Comparison of ENCODE assay signal across 8 cellular contexts in genomic region chr16:79163666-79164377, GRCh38.
DNase-seq lines count a peak whose midpoint lies in the region; ATAC-seq and TF ChIP-seq lines count a peak whose summit lies in the region.

No MANE protein-coding gene starts in this region.

- DNase-seq in Right ventricle myocardium inferior (ENCODE audit: missing footprints) (peak; percentile 71), cardiac septum (ENCODE audit: low spot score) (no peak), T-cell (no peak), left lobe of liver (ENCODE audit: low spot score) (peak; percentile 61), upper lobe of right lung (no peak), NCI-H82 (lab: John Stamatoyannopoulos, UW) (no peak), NCI-H524 treated with DMSO at 0.1 percent for 48 hours (lab: John Stamatoyannopoulos, UW) (no peak)

- TF ChIP-seq CTCF in upper lobe of right lung (IDR thresholded peaks at IDR 0.05) = no peak

- H3K9me3 ChIP-seq in upper lobe of right lung = no peaks in the 10 kb centered on the region

- peak overlapping the region; percentile 30 for H3K27ac ChIP-seq in upper lobe of right lung

- POLR2A ChIA-PET in T-cell (lab: Charles Lee) = interaction anchor here in 1 of 2 donors (0.7 kb wide), 1 partner anchor 55 kb away, joined by 4 read pairs; no protein-coding TSS in a partner anchor

- peak overlapping the region; percentile 68 to 77 (median 70) for H3K4me3 Mint-ChIP-seq in T-cell

- intact Hi-C loops in Right ventricle myocardium inferior (cut with DNase I) = no loop called here
- intact Hi-C loops in cardiac septum (cut with DNase I) = no loop called here
- intact Hi-C loops in upper lobe of right lung (cut with DNase I) = no loop called here

- no peak for ATAC-seq in Right ventricle myocardium inferior
- no peak for ATAC-seq in T-cell (replicated peaks in 1 of 4)
- ATAC-seq in left lobe of liver = peak; percentile 83
- ATAC-seq in upper lobe of right lung = peak; percentile 88
- ATAC-seq in GM21619 (IDR thresholded peaks at IDR 0.05; ENCODE audit: unreplicated experiment) = no peak

- H3K9me3 Mint-ChIP-seq in T-cell = peaks cover 7 to 9% (median 9%) of the 10 kb centered on the region in 3 donors

- H3K4me3 ChIP-seq in upper lobe of right lung = peak overlapping the region; percentile 19

- peaks cover 0 to 4% of the 10 kb centered on the region in 2 donors for H3K27me3 Mint-ChIP-seq in T-cell

- H3K36me3 ChIP-seq in upper lobe of right lung = no peaks in the 10 kb centered on the region

- H3K27ac Mint-ChIP-seq in T-cell = no peak overlapping the region

- peaks cover 6% of the 10 kb centered on the region for H3K36me3 Mint-ChIP-seq in T-cell

- CTCF ChIA-PET in T-cell (lab: Charles Lee) = no interaction called here

- no peaks in the 10 kb centered on the region for H3K27me3 ChIP-seq in upper lobe of right lung

- H3K4me1 ChIP-seq in upper lobe of right lung = peaks cover 3% of the 10 kb centered on the region

- H3K4me1 Mint-ChIP-seq in T-cell = peaks cover 3 to 13% (median 12%) of the 10 kb centered on the region in 3 donors

Comparison
In these comparisons a context has a peak if more than half of its experiments do, and no peak if none do; other contexts are left out.
1. DNase-seq: peak in Right ventricle myocardium inferior (single experiment) and left lobe of liver (single experiment); none in cardiac septum (single experiment), T-cell (0 of 34), upper lobe of right lung (single experiment), NCI-H82 (single experiment) and NCI-H524 treated with DMSO at 0.1 percent for 48 hours (single experiment).
2. ATAC-seq: peak in left lobe of liver (single experiment) and upper lobe of right lung (single experiment); none in Right ventricle myocardium inferior (single experiment), T-cell (0 of 4) and GM21619 (single experiment).